1 cellular context compared by ENCODE assay signal in genomic region chr5:150562832-150563231, GRCh38.
TF ChIP-seq lines count a peak whose summit lies in the region.

No MANE protein-coding gene starts in this region.

TF ChIP-seq in H1, 55 proteins besides CTCF, POLR2A, EP300 and RAD21:
- TF ChIP-seq CHD7 (IDR thresholded peaks at IDR 0.05; ENCODE audit: insufficient replicate concordance, low read length) (no peak), POU5F1 (IDR thresholded peaks at IDR 0.05; ENCODE audit: low read depth, low read length) (no peak), NRF1 (IDR thresholded peaks at IDR 0.05; ENCODE audit: low read depth, low read length) (no peak), TEAD4 (IDR thresholded peaks at IDR 0.05; ENCODE audit: low read depth, low read length) (peak; percentile 94)
